Comparison of ENCODE assay signal across 8 cellular contexts in the genomic region with DNA sequence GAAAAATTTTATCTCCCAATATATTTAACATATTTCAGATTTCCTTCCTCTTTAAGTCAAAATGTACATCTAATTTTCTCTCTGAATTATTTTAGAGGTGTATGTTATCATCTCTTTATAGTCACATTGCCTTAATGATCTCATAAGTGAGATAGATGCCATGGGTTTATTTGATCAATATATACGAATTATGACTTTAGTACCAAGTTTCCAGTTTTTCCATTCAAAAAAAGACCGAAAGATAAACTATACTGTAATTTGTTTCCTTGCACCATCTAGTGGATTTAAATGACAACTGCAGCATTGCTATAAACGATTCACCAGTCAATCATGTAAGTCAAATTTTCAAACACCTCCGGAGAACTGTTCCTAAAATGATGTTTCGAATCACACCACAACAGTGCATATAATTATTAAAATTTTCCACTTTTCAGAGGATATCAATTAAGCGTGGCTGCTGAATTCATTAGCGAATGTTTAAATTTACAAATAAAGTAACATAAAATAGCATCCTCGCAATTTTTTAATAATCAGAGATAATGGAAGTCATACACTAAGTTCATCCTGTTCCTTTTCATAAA. TPM values are rescaled to one million over a fixed set of nuclear protein-coding genes. Genes with fewer than 3 reads are reported as not detected.
DNase-seq lines count a peak whose midpoint lies in the region; ATAC-seq and TF ChIP-seq lines count a peak whose summit lies in the region.

No MANE protein-coding gene starts in this region.

- H3K4me3 ChIP-seq in neutrophil (ENCODE audit: low read depth in 1 of 2, low read length in 1 of 2): peak overlapping the region; percentile 63 to 78

- POLR2A ChIA-PET in activated CD4-positive, alpha-beta memory T cell treated with anti-CD3 and anti-CD28 coated beads, Interleukin-2, amount 10 ng/mL, durations not matched to agents 7 days and 5 days (lab: Charles Lee): interaction anchor here (0.8 to 1.6 kb wide), 4 partner anchors 9 to 48 kb away, joined by 3 to 5 read pairs (median 3); no protein-coding TSS in a partner anchor

- TF ChIP-seq CTCF in neutrophil (IDR thresholded peaks at IDR 0.05): peak; percentile 56

- peaks cover 43% of the 10 kb centered on the region for H3K4me1 Mint-ChIP-seq in activated CD4-positive, alpha-beta memory T cell treated with anti-CD3 and anti-CD28 coated beads, Interleukin-2, amount 10 ng/mL, durations not matched to agents 7 days and 5 days

- H3K27ac ChIP-seq in neutrophil: peak overlapping the region; percentile 72

- H3K9me3 ChIP-seq in neutrophil: no peaks in the 10 kb centered on the region

- peaks cover 10% of the 10 kb centered on the region for H3K27me3 ChIP-seq in neutrophil

- H3K27me3 Mint-ChIP-seq in activated CD4-positive, alpha-beta memory T cell treated with anti-CD3 and anti-CD28 coated beads, Interleukin-2, amount 10 ng/mL, durations not matched to agents 7 days and 5 days: no peaks in the 10 kb centered on the region

- DNase-seq in COLO829 (ENCODE audit: low spot score) (peak; percentile 65), NCI-H2196 (lab: John Stamatoyannopoulos, UW; ENCODE audit: unreplicated experiment) (peak; percentile 59), foreskin melanocyte (peak; percentile 65), GM19238 (ENCODE audit: insufficient read length, low spot score) (no peak)
- DNase-seq in activated CD4-positive, alpha-beta memory T cell treated with anti-CD3 and anti-CD28 coated beads, Interleukin-2, amount 10 ng/mL, durations not matched to agents 7 days and 5 days: no peak

- H3K27ac Mint-ChIP-seq in activated CD4-positive, alpha-beta memory T cell treated with anti-CD3 and anti-CD28 coated beads, Interleukin-2, amount 10 ng/mL, durations not matched to agents 7 days and 5 days: peak overlapping the region; percentile 84

- H3K4me1 ChIP-seq in neutrophil (ENCODE audit: control insufficient read depth in 1 of 2, insufficient read depth in 1 of 2, low read depth in 1 of 2, low read length in 1 of 2): peaks cover 26 to 27% of the 10 kb centered on the region in 2 experiments

- H3K9me3 Mint-ChIP-seq in activated CD4-positive, alpha-beta memory T cell treated with anti-CD3 and anti-CD28 coated beads, Interleukin-2, amount 10 ng/mL, durations not matched to agents 7 days and 5 days: no peaks in the 10 kb centered on the region

- ATAC-seq in GM19043 (IDR thresholded peaks at IDR 0.05; ENCODE audit: low read depth, unreplicated experiment): peak; percentile 57
- peak; percentile 59 for ATAC-seq in HG03175 (IDR thresholded peaks at IDR 0.05; ENCODE audit: unreplicated experiment)

- peak overlapping the region; percentile 95 for H3K4me3 Mint-ChIP-seq in activated CD4-positive, alpha-beta memory T cell treated with anti-CD3 and anti-CD28 coated beads, Interleukin-2, amount 10 ng/mL, durations not matched to agents 7 days and 5 days

- H3K36me3 ChIP-seq in neutrophil: peaks cover 4% of the 10 kb centered on the region

- peaks cover 41% of the 10 kb centered on the region for H3K36me3 Mint-ChIP-seq in activated CD4-positive, alpha-beta memory T cell treated with anti-CD3 and anti-CD28 coated beads, Interleukin-2, amount 10 ng/mL, durations not matched to agents 7 days and 5 days (ENCODE audit: low read depth)

- CTCF ChIA-PET in activated CD4-positive, alpha-beta memory T cell treated with anti-CD3 and anti-CD28 coated beads, Interleukin-2, amount 10 ng/mL, durations not matched to agents 7 days and 5 days (lab: Charles Lee): interaction anchor here (1.3 kb wide), 1 partner anchor 12 kb away, joined by 3 read pairs; no protein-coding TSS in a partner anchor

RNA-seq across cellular contexts. Expression of gene ATXN7L3B, which starts 0.4 kb away (rescaled TPM):
- 10 to 100 TPM; 24.2 to 24.6 TPM for total RNA-seq in activated CD4-positive, alpha-beta memory T cell treated with anti-CD3 and anti-CD28 coated beads, Interleukin-2, amount 10 ng/mL, durations not matched to agents 7 days and 5 days

Comparison
In these comparisons a context has a peak if more than half of its experiments do, and no peak if none do; other contexts are left out.
1. DNase-seq: peak in COLO829 (single experiment), NCI-H2196 (single experiment) and foreskin melanocyte (single experiment); none in activated CD4-positive, alpha-beta memory T cell treated with anti-CD3 and anti-CD28 coated beads, Interleukin-2, amount 10 ng/mL, durations not matched to agents 7 days and 5 days (single experiment) and GM19238 (single experiment).